ENCODE assay signal across 8 cellular contexts in the genomic region with DNA sequence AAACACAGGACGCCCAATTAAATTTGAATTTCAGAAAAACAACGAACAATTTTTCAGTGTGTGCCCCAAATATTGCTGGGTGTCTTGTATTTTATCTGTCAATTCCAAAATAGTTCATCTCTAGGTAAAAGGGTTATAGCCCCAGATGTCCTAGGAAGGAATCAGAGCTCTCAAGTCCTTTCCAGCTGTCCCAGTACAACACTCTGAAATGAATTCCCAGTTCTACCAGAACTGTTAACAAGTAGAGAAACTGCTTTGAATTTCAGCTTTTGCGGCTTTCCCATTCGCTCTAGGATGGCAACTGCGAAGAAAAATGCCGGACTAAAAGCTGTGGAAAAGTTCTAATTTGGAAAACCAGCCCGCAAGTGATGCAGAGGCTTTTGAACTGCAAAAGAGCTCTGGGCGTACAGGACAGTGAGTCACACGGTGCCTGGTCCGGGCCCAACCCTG. TPM values are rescaled to one million over a fixed set of nuclear protein-coding genes. Genes with fewer than 3 reads are reported as not detected.
DNase-seq lines count a peak whose midpoint lies in the region; ATAC-seq and TF ChIP-seq lines count a peak whose summit lies in the region.

No MANE protein-coding gene starts in this region.

- TF ChIP-seq CTCF in breast epithelium (IDR thresholded peaks at IDR 0.05) (no peak), vagina (IDR thresholded peaks at IDR 0.05) (no peak)

- H3K27ac ChIP-seq in breast epithelium = peak overlapping the region; percentile 97
- peak overlapping the region; percentile 97 for H3K27ac ChIP-seq in vagina

- H3K4me1 ChIP-seq in breast epithelium (peaks cover 0 to 19% of the 10 kb centered on the region in 2 donors), mononuclear cell (ENCODE audit: insufficient read depth, low read length) (peaks cover 32% of the 10 kb centered on the region), vagina (peaks cover 37% of the 10 kb centered on the region)

- no peaks in the 10 kb centered on the region for H3K36me3 ChIP-seq in breast epithelium
- no peaks in the 10 kb centered on the region for H3K36me3 ChIP-seq in vagina

- H3K4me3 ChIP-seq in breast epithelium (peak overlapping the region; percentile 73 to 91 (median 88)), mononuclear cell (ENCODE audit: low read length) (peak overlapping the region; percentile 83), vagina (peak overlapping the region; percentile 85 to 93)

- TF ChIP-seq POLR2A in breast epithelium (IDR thresholded peaks at IDR 0.05) = no peak
- TF ChIP-seq POLR2A in vagina (IDR thresholded peaks at IDR 0.05) = no peak

- intact Hi-C loops in Right ventricle myocardium superior (cut with DNase I) = no loop called here
- intact Hi-C loops in Right ventricle myocardium inferior (cut with DNase I) = loop anchor here (1.0 kb wide), 1 partner anchor 60 kb away; no protein-coding TSS in a partner anchor
- intact Hi-C loops in breast epithelium (cut with DNase I; ENCODE audit: low total_unique reads) = no loop called here
- intact Hi-C loops in vagina (cut with DNase I) = loop anchor here (5.0 kb wide), 1 partner anchor 1084 kb away; no protein-coding TSS in a partner anchor

- ATAC-seq in Right ventricle myocardium superior (ENCODE audit: poor library complexity) (peak; percentile 1), Right ventricle myocardium inferior (no peak), GM18519 (IDR thresholded peaks at IDR 0.05; ENCODE audit: low FRiP score, unreplicated experiment) (no peak), GM19395 (IDR thresholded peaks at IDR 0.05; ENCODE audit: unreplicated experiment) (no peak)

- H3K9me3 ChIP-seq in breast epithelium (no peaks in the 10 kb centered on the region), mononuclear cell (ENCODE audit: low read depth, low read length) (no peaks in the 10 kb centered on the region), vagina (no peaks in the 10 kb centered on the region)

- DNase-seq in Right ventricle myocardium superior = no peak
- no peak for DNase-seq in Right ventricle myocardium inferior (ENCODE audit: missing footprints)
- DNase-seq in breast epithelium (ENCODE audit: low spot score in 2 of 2) = no peak
- no peak for DNase-seq in vagina (ENCODE audit: extremely low spot score in 2 of 2)
- DNase-seq in activated effector memory CD4-positive, alpha-beta T cell treated with anti-CD3 and anti-CD28 coated beads, Interleukin-2, amount 50 U/mL, for 16 hours = no peak

- no peaks in the 10 kb centered on the region for H3K27me3 ChIP-seq in breast epithelium
- H3K27me3 ChIP-seq in mononuclear cell (ENCODE audit: insufficient read depth, low read length) = no peaks in the 10 kb centered on the region
- no peaks in the 10 kb centered on the region for H3K27me3 ChIP-seq in vagina

RNA-seq across cellular contexts. Expression of gene GIGYF2, which starts 0.5 kb away (rescaled TPM):
- total RNA-seq in Right ventricle myocardium superior = 60.2 TPM
- 57.2 TPM for total RNA-seq in Right ventricle myocardium inferior
- total RNA-seq in breast epithelium = 100 to 1,000 TPM in 2 of 3 donors, 10 to 100 TPM in 1; 79.8 to 156 (median 103) TPM
- 59.7 TPM for total RNA-seq in mononuclear cell
- 69.0 TPM for total RNA-seq in vagina

Comparison
In these comparisons a context has a peak if more than half of its experiments do, and no peak if none do; other contexts are left out.
1. intact Hi-C loops: an anchor here in Right ventricle myocardium inferior (1.0 kb wide) and vagina (5.0 kb wide); none called in Right ventricle myocardium superior and breast epithelium.